ENCODE assay signal across 25 cellular contexts in the genomic region with DNA sequence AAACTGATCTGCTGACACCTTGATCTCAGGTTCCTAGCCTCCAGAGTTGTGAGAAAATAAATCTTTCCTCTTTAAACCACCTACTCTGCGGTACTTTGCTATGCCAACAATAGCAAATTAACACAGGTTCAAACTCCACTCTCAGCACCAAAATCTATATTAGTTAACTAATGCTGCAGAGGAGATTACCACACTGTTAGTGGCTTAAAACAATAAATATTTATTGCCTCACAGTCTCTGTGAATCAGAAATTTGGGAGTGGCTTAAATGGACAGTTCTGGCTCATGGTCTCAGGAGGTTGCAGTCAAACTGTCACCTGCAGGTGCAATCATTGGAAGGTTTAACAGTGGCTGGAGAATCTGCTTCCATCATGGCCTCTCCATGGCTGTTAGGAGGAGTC.
"Had no signal": no experiment of that assay in that cellular context is flagged by ENCODE, and none has a peak within 500 bp of the region (broad histone marks: within the 10 kb centered on the region; RNA-seq: fewer than 3 reads in every experiment).

No MANE protein-coding gene starts in this region.

- DNase-seq: activated B cell treated with CpG ODN at 0.5 μM for 24 hours; activated CD4-positive, alpha-beta T cell treated with anti-CD3 and anti-CD28 coated beads for 36 hours; activated CD4-positive, alpha-beta T cell treated with anti-CD3 and anti-CD28 coated beads, Interleukin-2, amount 50 U/mL, for 4 hours; activated CD8-positive, alpha-beta memory T cell treated with anti-CD3 and anti-CD28 coated beads for 24 hours; activated CD8-positive, alpha-beta memory T cell treated with anti-CD3 and anti-CD28 coated beads, Interleukin-2, amount 50 U/mL, for 4 hours; activated T-cell treated with anti-CD3 and anti-CD28 coated beads, Interleukin-2, amount 50 U/mL, for 24 hours; aorta; central memory CD4-positive, alpha-beta T cell; dermis blood vessel endothelial cell; effector CD8-positive, alpha-beta T cell; foreskin melanocyte; hippocampal formation; left ventricle myocardium superior; mammary epithelial cell; naive thymus-derived CD8-positive, alpha-beta T cell; posterior cingulate gyrus; right lobe of liver; stimulated activated CD8-positive, alpha-beta memory T cell treated with anti-CD3 and anti-CD28 coated beads, Interleukin-4, amount 100 ng/mL, for 48 hours; stimulated activated naive B cell treated with anti-CD40 and anti-IgM and Interleukin-4, amounts not matched to agents 10 μg/mL and 1 μg/mL and 100 μg/mL, for 72 hours; transverse colon had no signal

- FAIRE-seq: urothelium cell line had no signal

- H3K4me1 ChIP-seq: neural progenitor cell, right lobe of liver, transverse colon had no signal

- H3K27me3 ChIP-seq: neural progenitor cell, right lobe of liver, transverse colon had no signal

- H3K4me3 ChIP-seq: neural progenitor cell, right lobe of liver, skin epidermis, transverse colon had no signal

- H3K36me3 ChIP-seq: neural progenitor cell, right lobe of liver, transverse colon had no signal

- H3K9me3 ChIP-seq: right lobe of liver, transverse colon had no signal

- H3K27ac ChIP-seq: neural progenitor cell, right lobe of liver, skin epidermis, transverse colon had no signal

- ATAC-seq: activated CD4-positive, alpha-beta T cell treated with anti-CD3 and anti-CD28 coated beads for 36 hours; activated naive CD4-positive, alpha-beta T cell treated with anti-CD3 and anti-CD28 coated beads, Interleukin-2, amount 50 U/mL, for 72 hours; activated T-helper 17 cell treated with anti-CD3 and anti-CD28 coated beads, Interleukin-2, amount 50 U/mL, for 72 hours; left ventricle myocardium superior; naive thymus-derived CD8-positive, alpha-beta T cell; right lobe of liver; stimulated activated naive B cell treated with anti-CD40 and anti-IgM and Interleukin-4, amounts not matched to agents 10 μg/mL and 1 μg/mL and 100 μg/mL, for 72 hours had no signal
